ENCODE assay signal across 16 cellular contexts in the genomic region with DNA sequence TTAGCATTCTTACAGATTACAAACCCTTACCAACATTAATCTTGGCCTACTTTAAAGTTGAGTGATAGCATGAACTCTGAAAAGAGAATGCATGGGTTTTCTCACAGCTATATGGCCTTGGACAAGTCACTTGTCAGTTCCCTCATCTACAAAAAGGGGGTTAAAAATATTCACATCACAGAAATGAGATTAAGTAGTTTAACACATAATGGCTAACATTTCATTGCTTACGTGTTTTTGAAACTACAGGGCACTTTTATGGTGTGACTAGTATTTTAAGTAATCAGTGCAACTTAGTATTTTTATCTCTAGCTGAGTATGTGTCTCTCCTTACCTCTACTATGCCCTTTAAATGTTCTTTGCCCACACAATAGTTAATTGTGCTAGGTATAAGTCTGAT.
"Had no signal": no experiment of that assay in that cellular context is flagged by ENCODE, and none has a peak within 500 bp of the region (broad histone marks: within the 10 kb centered on the region; RNA-seq: fewer than 3 reads in every experiment).

No MANE protein-coding gene starts in this region.

- H3K27ac Mint-ChIP-seq: activated naive CD4-positive, alpha-beta T cell treated with anti-CD3 and anti-CD28 coated beads for 36 hours; activated T-helper 17 cell treated with anti-CD3 and anti-CD28 coated beads, Interleukin-2, amount 50 U/mL, for 72 hours; mesothelial cell of epicardium; stimulated activated naive CD8-positive, alpha-beta T cell treated with anti-CD3 and anti-CD28 coated beads, Interleukin-15, amount 100 ng/mL, for 72 hours had no signal

- ATAC-seq: activated T-helper 17 cell treated with anti-CD3 and anti-CD28 coated beads, Interleukin-2, amount 50 U/mL, for 72 hours; esophagus mucosa; lower lobe of right lung; sciatic nerve; stimulated activated naive CD8-positive, alpha-beta T cell treated with anti-CD3 and anti-CD28 coated beads, Interleukin-15, amount 100 ng/mL, for 72 hours had no signal

- H3K27ac ChIP-seq: lower lobe of right lung, prostate gland, testis, upper lobe of left lung had no signal

- DNase-seq: activated CD4-positive, alpha-beta T cell treated with anti-CD3 and anti-CD28 coated beads for 1 hour; activated CD8-positive, alpha-beta memory T cell treated with anti-CD3 and anti-CD28 coated beads, Interleukin-2, amount 50 U/mL, for 48 hours; activated naive CD4-positive, alpha-beta T cell treated with anti-CD3 and anti-CD28 coated beads for 36 hours; left colon; lower lobe of right lung; nephron progenitor cell; stimulated activated naive CD8-positive, alpha-beta T cell treated with anti-CD3 and anti-CD28 coated beads, Interleukin-15, amount 100 ng/mL, for 72 hours; T-helper 1 cell; testis; upper lobe of left lung had no signal

- H3K4me3 Mint-ChIP-seq: activated naive CD4-positive, alpha-beta T cell treated with anti-CD3 and anti-CD28 coated beads for 36 hours; mesothelial cell of epicardium; nephron progenitor cell; stimulated activated naive CD8-positive, alpha-beta T cell treated with anti-CD3 and anti-CD28 coated beads, Interleukin-15, amount 100 ng/mL, for 72 hours had no signal

- H3K9me3 ChIP-seq: lower lobe of right lung, prostate gland, testis, upper lobe of left lung had no signal

- H3K36me3 ChIP-seq: prostate gland had no signal

- H3K4me1 ChIP-seq: lower lobe of right lung, prostate gland, testis, upper lobe of left lung had no signal

- H3K27me3 ChIP-seq: testis, upper lobe of left lung had no signal

- H3K4me3 ChIP-seq: lower lobe of right lung, prostate gland, testis, upper lobe of left lung had no signal

- H3K27me3 Mint-ChIP-seq: activated T-helper 17 cell treated with anti-CD3 and anti-CD28 coated beads, Interleukin-2, amount 50 U/mL, for 72 hours; stimulated activated naive CD8-positive, alpha-beta T cell treated with anti-CD3 and anti-CD28 coated beads, Interleukin-15, amount 100 ng/mL, for 72 hours had no signal

- H3K4me1 Mint-ChIP-seq: mesothelial cell of epicardium, nephron progenitor cell had no signal

- FAIRE-seq: astrocyte had no signal

- H3K9me3 Mint-ChIP-seq: activated naive CD4-positive, alpha-beta T cell treated with anti-CD3 and anti-CD28 coated beads for 36 hours; activated T-helper 17 cell treated with anti-CD3 and anti-CD28 coated beads, Interleukin-2, amount 50 U/mL, for 72 hours; mesothelial cell of epicardium had no signal
